Comparison of ENCODE assay signal across 9 cellular contexts in genomic region chr19:14786421-14786851, GRCh38. TPM values are rescaled to one million over a fixed set of nuclear protein-coding genes. Genes with fewer than 3 reads are reported as not detected.
DNase-seq lines count a peak whose midpoint lies in the region; ATAC-seq and TF ChIP-seq lines count a peak whose summit lies in the region.
"Had no signal": no experiment of that assay in that cellular context is flagged by ENCODE, and none has a peak within 500 bp of the region (broad histone marks: within the 10 kb centered on the region; RNA-seq: fewer than 3 reads in every experiment).

No MANE protein-coding gene starts in this region.

- intact Hi-C loops in aorta (cut with DNase I) = no loop called here

- H3K9me3 ChIP-seq in neuronal stem cell (replicated peaks in 1 of 2; ENCODE audit: control insufficient read depth in 2 of 2, insufficient read depth in 1 of 2, low read depth in 1 of 2, low read length in 2 of 2) (no peaks in the 10 kb centered on the region), aorta (ENCODE audit: control insufficient read depth, low read length) (peaks cover 2% of the 10 kb centered on the region)

- H4K91ac ChIP-seq in neuronal stem cell (ENCODE audit: low read depth, low read length, poor library complexity) = no peak overlapping the region

- H3K4me3 ChIP-seq in GM12864 (ENCODE audit: low read depth, low read length) (no peak overlapping the region), neuronal stem cell (ENCODE audit: low read length in 2 of 2) (no peak overlapping the region), aorta (ENCODE audit: low read length in 2 of 2) (no peak overlapping the region)

- H3K18ac ChIP-seq in neuronal stem cell (ENCODE audit: low read length) = peak overlapping the region; percentile 41

- no peak overlapping the region for H3K14ac ChIP-seq in neuronal stem cell (ENCODE audit: low read length)

- TF ChIP-seq CTCF in GM12864 (IDR thresholded peaks at IDR 0.05; ENCODE audit: low read depth, low read length, missing control alignments) = peak; percentile 91

- no peak overlapping the region for H3K4ac ChIP-seq in neuronal stem cell (ENCODE audit: low read length)

- H2AFZ ChIP-seq in neuronal stem cell (ENCODE audit: low read length) = peak overlapping the region; percentile 75

- H3K79me1 ChIP-seq in neuronal stem cell (ENCODE audit: low read depth, low read length) = no peaks in the 10 kb centered on the region

- H3K4me1 ChIP-seq in neuronal stem cell (ENCODE audit: control insufficient read depth in 2 of 2, insufficient read depth in 1 of 2, low read depth in 1 of 2, low read length in 2 of 2) (peaks cover 0 to 3% of the 10 kb centered on the region in 2 donors), aorta (ENCODE audit: control insufficient read depth in 1 of 2, insufficient read depth in 2 of 2, low read length in 2 of 2) (no peaks in the 10 kb centered on the region)

- no peak overlapping the region for H2BK15ac ChIP-seq in neuronal stem cell (ENCODE audit: low read length)

- H3K27me3 ChIP-seq in neuronal stem cell (ENCODE audit: control insufficient read depth in 3 of 3, insufficient read depth in 3 of 3, low read depth in 1 of 3, low read length in 3 of 3) (no peaks in the 10 kb centered on the region), aorta (ENCODE audit: control insufficient read depth in 1 of 2, insufficient read depth in 2 of 2, low read length in 1 of 2) (no peaks in the 10 kb centered on the region)

- H3K9ac ChIP-seq in neuronal stem cell (ENCODE audit: low read depth, low read length, poor library complexity) = no peak overlapping the region

- H2AK5ac ChIP-seq in neuronal stem cell (ENCODE audit: low read depth, low read length) = no peak overlapping the region

- DNase-seq in GM12864 (ENCODE audit: low read depth) (no peak), NCI-H69 (lab: John Stamatoyannopoulos, UW) (peak; percentile 23), ecto neural progenitor cell (ENCODE audit: low spot score) (peak; percentile 81), neuronal stem cell (ENCODE audit: low spot score) (peak; percentile 50), aorta (no peak), SKM-1 (lab: John Stamatoyannopoulos, UW; ENCODE audit: unreplicated experiment) (no peak), NCI-H1092 treated with DMSO at 0.1 percent for 48 hours (lab: John Stamatoyannopoulos, UW) (no peak)

- H2BK120ac ChIP-seq in neuronal stem cell (ENCODE audit: low read depth, low read length) = no peak overlapping the region

- no peak overlapping the region for H3K4me2 ChIP-seq in neuronal stem cell (ENCODE audit: insufficient read depth, low read length, poor library complexity, severe bottlenecking)

- H2BK12ac ChIP-seq in neuronal stem cell (ENCODE audit: low read length) = no peak overlapping the region

- no peak overlapping the region for H3K23ac ChIP-seq in neuronal stem cell (ENCODE audit: low read depth, low read length, poor library complexity)

- no peak for ATAC-seq in aorta (ENCODE audit: low FRiP score)
- no peak for ATAC-seq in GM21717 (IDR thresholded peaks at IDR 0.05; ENCODE audit: unreplicated experiment)

- no peak overlapping the region for H2BK5ac ChIP-seq in neuronal stem cell (ENCODE audit: low read length)

- H3K27ac ChIP-seq in neuronal stem cell (replicated peaks; ENCODE audit: low read length) (no peak overlapping the region), aorta (ENCODE audit: low read depth in 1 of 2, low read length in 2 of 2) (no peak overlapping the region)

- no peak overlapping the region for H4K8ac ChIP-seq in neuronal stem cell (ENCODE audit: low read depth, low read length)

- no CpG with 5 or more reads among the region's 18 CpGs for WGBS in neuronal stem cell (ENCODE audit: extremely low coverage in 2 of 2, insufficient read length in 2 of 2, insufficient replicate concordance in 1 of 2), 2 donors
- WGBS in aorta, 2 donors = 16% methylated on average over 18 of the region's 18 CpGs

- H3K36me3 ChIP-seq in neuronal stem cell (replicated peaks in 1 of 2; ENCODE audit: control insufficient read depth in 2 of 2, insufficient read depth in 2 of 2, low read length in 2 of 2) = no peaks in the 10 kb centered on the region
- H3K36me3 ChIP-seq in aorta (ENCODE audit: control insufficient read depth in 1 of 2, insufficient read depth in 2 of 2, low read length in 1 of 2) = no peaks in the 10 kb centered on the region

RNA-seq across cellular contexts. Expression of gene ADGRE2, which starts 8.1 kb away (rescaled TPM):
- 0.38 TPM for polyA plus RNA-seq in neuronal stem cell (2013, experiment 1 of 2)
- 0.26 TPM for polyA plus RNA-seq in neuronal stem cell (2013, experiment 2 of 2)
- total RNA-seq in aorta = 1 to 10 TPM; 8.1 to 8.3 TPM
- 1 to 10 TPM in 1 of 2 donors, under 1 TPM in 1; 0.23 to 1.1 TPM for polyA plus RNA-seq in aorta
- total RNA-seq: pulmonary artery endothelial cell had no signal

RNA-seq across cellular contexts. Expression of gene OR7A5, which starts 48.5 kb away (rescaled TPM):
- polyA plus RNA-seq in neuronal stem cell (2013, experiment 1 of 2) = not detected
- polyA plus RNA-seq in neuronal stem cell (2013, experiment 2 of 2) = not detected
- not detected for total RNA-seq in aorta
- polyA plus RNA-seq in aorta = not detected
- total RNA-seq: pulmonary artery endothelial cell had no signal

RNA-seq across cellular contexts. Expression of gene OR7C1, which starts 48.5 kb away (rescaled TPM):
- not detected for polyA plus RNA-seq in neuronal stem cell (2013, experiment 1 of 2)
- polyA plus RNA-seq in neuronal stem cell (2013, experiment 2 of 2) = not detected
- not detected for total RNA-seq in aorta
- polyA plus RNA-seq in aorta = under 1 TPM in 1 of 2 donors, not detected in 1; 0.13 TPM
- total RNA-seq: pulmonary artery endothelial cell had no signal

Comparison
In these comparisons a context has a peak if more than half of its experiments do, and no peak if none do; other contexts are left out.
1. DNase-seq: peak in NCI-H69 (single experiment), ecto neural progenitor cell (single experiment) and neuronal stem cell (single experiment); none in GM12864 (single experiment), aorta (0 of 2), SKM-1 (single experiment) and NCI-H1092 treated with DMSO at 0.1 percent for 48 hours (single experiment).